ENCODE assay signal across 8 cellular contexts in genomic region chr7:88344956-88345832, GRCh38. TPM values are rescaled to one million over a fixed set of nuclear protein-coding genes. Genes with fewer than 3 reads are reported as not detected.
A peak's percentile ranks its signal among the peaks of the same experiment; 100 is the strongest.
DNase-seq lines count a peak whose midpoint lies in the region; ATAC-seq and TF ChIP-seq lines count a peak whose summit lies in the region.

No MANE protein-coding gene starts in this region.

- 29 to 30% methylated on average over 15 of the region's 15 CpGs for WGBS in GM23248 (ENCODE audit: low coverage in 1 of 2, low lambda C conversion rate in 2 of 2, missing lambda C conversion rate in 2 of 2), 2 experiments
- no CpG with 5 or more reads among the region's 15 CpGs for WGBS in mesendoderm (ENCODE audit: extremely low coverage, insufficient coverage, low lambda C conversion rate)
- 26% methylated on average over 15 of the region's 15 CpGs for WGBS in prostate gland

- H3K36me3 ChIP-seq in DND-41 (ENCODE audit: insufficient read depth, low read length): no peaks in the 10 kb centered on the region
- H3K36me3 ChIP-seq in GM23248 (ENCODE audit: low read depth): no peaks in the 10 kb centered on the region
- H3K36me3 ChIP-seq in mesendoderm (ENCODE audit: control insufficient read depth, insufficient read depth, low read length): no peaks in the 10 kb centered on the region
- no peaks in the 10 kb centered on the region for H3K36me3 ChIP-seq in prostate gland

- no peak overlapping the region for H3K9ac ChIP-seq in DND-41 (ENCODE audit: low read depth, low read length)
- H3K9ac ChIP-seq in GM23248: no peak overlapping the region
- no peak overlapping the region for H3K9ac ChIP-seq in mesendoderm (ENCODE audit: low read length)

- DNase-seq in DND-41 (peak; percentile 7), GM23248 (peak; percentile 46), NCI-H748 (lab: John Stamatoyannopoulos, UW; ENCODE audit: unreplicated experiment) (peak; percentile 75), ecto neural progenitor cell (ENCODE audit: low spot score) (peak; percentile 69), mesendoderm (peak; percentile 67), prostate gland (ENCODE audit: low spot score) (no peak), NCI-H128 (lab: John Stamatoyannopoulos, UW; ENCODE audit: unreplicated experiment) (no peak)

- no peaks in the 10 kb centered on the region for H3K9me3 ChIP-seq in DND-41 (ENCODE audit: insufficient read depth, low read length, severe bottlenecking)
- H3K9me3 ChIP-seq in GM23248 (ENCODE audit: low read depth): no peaks in the 10 kb centered on the region
- H3K9me3 ChIP-seq in prostate gland: no peaks in the 10 kb centered on the region

- H3K4me3 ChIP-seq in DND-41 (ENCODE audit: low read depth in 1 of 2, low read length in 2 of 2): no peak overlapping the region
- H3K4me3 ChIP-seq in GM23248: no peak overlapping the region
- H3K4me3 ChIP-seq in mesendoderm (ENCODE audit: low read length): no peak overlapping the region
- H3K4me3 ChIP-seq in prostate gland: no peak overlapping the region

- no peak overlapping the region for H3K23ac ChIP-seq in mesendoderm (ENCODE audit: low read length)

- no peaks in the 10 kb centered on the region for H3K79me1 ChIP-seq in mesendoderm (ENCODE audit: low read length)

- TF ChIP-seq CTCF in DND-41 (IDR thresholded peaks at IDR 0.05; ENCODE audit: borderline replicate concordance, extremely low read depth, low read length, poor library complexity, severe bottlenecking) (peak; percentile 26), prostate gland (IDR thresholded peaks at IDR 0.05) (peak in 1 of 4 experiments; percentile 23)

- H2AK5ac ChIP-seq in mesendoderm (ENCODE audit: low read length): no peak overlapping the region

- H3K18ac ChIP-seq in mesendoderm (ENCODE audit: low read length): no peak overlapping the region

- no peak overlapping the region for H2BK120ac ChIP-seq in mesendoderm (ENCODE audit: low read depth, low read length)

- H3F3A ChIP-seq in GM23248 (ENCODE audit: insufficient read depth): no peaks in the 10 kb centered on the region

- H3K4me2 ChIP-seq in DND-41 (ENCODE audit: insufficient read depth, low read length) (no peak overlapping the region), GM23248 (ENCODE audit: unreplicated experiment) (no peak overlapping the region), mesendoderm (ENCODE audit: low read length) (no peak overlapping the region)

- H2BK5ac ChIP-seq in mesendoderm (ENCODE audit: low read length): no peak overlapping the region

- no peak for TF ChIP-seq POLR2A in prostate gland (IDR thresholded peaks at IDR 0.05)

- H3K27me3 ChIP-seq in DND-41 (ENCODE audit: insufficient read depth, low read length, poor library complexity) (peaks cover 4% of the 10 kb centered on the region), GM23248 (replicated peaks; ENCODE audit: insufficient read depth) (peaks cover 4% of the 10 kb centered on the region; the same call in 1 of the 2 replicates), mesendoderm (ENCODE audit: insufficient read depth, low read length, poor library complexity) (no peaks in the 10 kb centered on the region), prostate gland (replicated peaks; ENCODE audit: insufficient read depth) (no peaks in the 10 kb centered on the region)

- no peak overlapping the region for H4K8ac ChIP-seq in mesendoderm (ENCODE audit: low read depth, low read length)

- H4K5ac ChIP-seq in mesendoderm (ENCODE audit: low read length): no peak overlapping the region

- H4K20me1 ChIP-seq in DND-41 (ENCODE audit: insufficient read depth, low read length): no peaks in the 10 kb centered on the region
- no peaks in the 10 kb centered on the region for H4K20me1 ChIP-seq in GM23248 (ENCODE audit: insufficient read depth)

- no peaks in the 10 kb centered on the region for H3K79me2 ChIP-seq in DND-41 (ENCODE audit: insufficient read depth, low read length)
- no peaks in the 10 kb centered on the region for H3K79me2 ChIP-seq in GM23248 (ENCODE audit: insufficient read depth)
- no peaks in the 10 kb centered on the region for H3K79me2 ChIP-seq in mesendoderm (ENCODE audit: control insufficient read depth, insufficient read depth, low read length)

- intact Hi-C loops in prostate gland (cut with DNase I): no loop called here

- no peak overlapping the region for H3K56ac ChIP-seq in mesendoderm (ENCODE audit: low read length)

- no peak overlapping the region for H2BK15ac ChIP-seq in mesendoderm (replicated peaks; ENCODE audit: low read depth)

- H3K9me2 ChIP-seq in GM23248 (ENCODE audit: insufficient read depth): no peaks in the 10 kb centered on the region

- no peaks in the 10 kb centered on the region for H3K4me1 ChIP-seq in DND-41 (ENCODE audit: insufficient read depth, low read length)
- no peaks in the 10 kb centered on the region for H3K4me1 ChIP-seq in GM23248 (ENCODE audit: insufficient read depth)
- H3K4me1 ChIP-seq in mesendoderm (ENCODE audit: control insufficient read depth, low read depth, low read length): no peaks in the 10 kb centered on the region
- H3K4me1 ChIP-seq in prostate gland (replicated peaks): no peaks in the 10 kb centered on the region

- H3K27ac ChIP-seq in DND-41 (ENCODE audit: low read length) (no peak overlapping the region), GM23248 (no peak overlapping the region), mesendoderm (ENCODE audit: low read depth, low read length) (no peak overlapping the region), prostate gland (no peak overlapping the region)

- H2AFZ ChIP-seq in DND-41 (ENCODE audit: low read depth, low read length) (no peak overlapping the region), GM23248 (no peak overlapping the region)

- no peak overlapping the region for H3K4ac ChIP-seq in mesendoderm (ENCODE audit: low read depth, low read length)

- in situ Hi-C loops in GM23248 (cut with MboI): no loop called here

- peak; percentile 35; the same call in 1 of the 3 replicates for ATAC-seq in DND-41 (ENCODE audit: insufficient read depth, low read depth)
- ATAC-seq in GM21423 (IDR thresholded peaks at IDR 0.05; ENCODE audit: unreplicated experiment): no peak

RNA-seq across cellular contexts. Expression of gene STEAP4, which starts 38.5 kb away (rescaled TPM):
- total RNA-seq in GM23248 (2014; rRNA removed; shearing (Covaris generic)): not detected in 2 replicates
- not detected in 2 replicates for polyA plus RNA-seq in GM23248 (2016; fragmentation: Nextera tagmentation; extraction: Ambion mirVana)
- not detected for polyA plus RNA-seq in mesendoderm (2013, experiment 1 of 2)
- not detected for polyA plus RNA-seq in mesendoderm (2013, experiment 2 of 2)
- 10 to 100 TPM; 39.6 to 40.1 TPM for total RNA-seq in prostate gland

Comparison
In these comparisons a context has a peak if more than half of its experiments do, and no peak if none do; other contexts are left out.
1. DNase-seq: peak in DND-41 (single experiment), GM23248 (single experiment), NCI-H748 (single experiment), ecto neural progenitor cell (single experiment) and mesendoderm (single experiment); none in prostate gland (single experiment) and NCI-H128 (single experiment).
2. RNA of gene STEAP4, which starts 38.5 kb away (total RNA-seq): 39.6 to 40.1 TPM in prostate gland; not detected in GM23248; every median in the first group is over 10 times any median in the second.